30 cellular contexts compared by ENCODE assay signal in genomic region chr1:154911691-154912550, GRCh38. TPM values are rescaled to one million over a fixed set of nuclear protein-coding genes. Genes with fewer than 3 reads are reported as not detected.
DNase-seq lines count a peak whose midpoint lies in the region; ATAC-seq, FAIRE-seq and TF ChIP-seq lines count a peak whose summit lies in the region.
"Had no signal": no experiment of that assay in that cellular context is flagged by ENCODE, and none has a peak within 500 bp of the region (broad histone marks: within the 10 kb centered on the region; RNA-seq: fewer than 3 reads in every experiment).

No MANE protein-coding gene starts in this region.

- BruUV-seq in MCF 10A (replicated peaks; lab: Mats Ljungman, UMichigan), result no TSS peak

- TF ChIP-seq POLR2A in breast epithelium (IDR thresholded peaks at IDR 0.05), result no peak

- peaks cover 0 to 4% of the 10 kb centered on the region in 2 donors for H3K4me1 ChIP-seq in breast epithelium
- H3K4me1 ChIP-seq in SJCRH30, result no peaks in the 10 kb centered on the region
- H3K4me1 ChIP-seq: Peyer's patch had no signal

- peak in 1 of 2 donors; percentile 75 for DNase-seq in breast epithelium (ENCODE audit: low spot score in 2 of 2)
- no peak for DNase-seq in MCF 10A (ENCODE audit: unreplicated experiment)
- peak; percentile 58 for DNase-seq in Right ventricle myocardium superior
- no peak for DNase-seq in neural crest cell (ENCODE audit: low read depth, low spot score)
- DNase-seq in urothelium cell line (ENCODE audit: low spot score), result no peak
- DNase-seq in NCI-H1417 (lab: John Stamatoyannopoulos, UW), result no peak
- no peak for DNase-seq in SJCRH30
- DNase-seq: activated CD4-positive, alpha-beta memory T cell treated with anti-CD3 and anti-CD28 coated beads, Interleukin-2, amount 10 ng/mL, durations not matched to agents 7 days and 5 days; activated CD4-positive, CD25-positive, alpha-beta regulatory T cell treated with anti-CD3 and anti-CD28 coated beads, Interleukin-2, amount 50 U/mL, for 72 hours; activated CD8-positive, alpha-beta memory T cell treated with anti-CD3 and anti-CD28 coated beads, Interleukin-2, amount 50 U/mL, for 48 hours; cortex of kidney; DMS79; effector memory CD8-positive, alpha-beta T cell; foreskin melanocyte; GF-D8; mammary epithelial cell; NCI-H187; NCI-H69; small intestine; trophoblast cell had no signal

- ATAC-seq in Right ventricle myocardium superior (ENCODE audit: poor library complexity) (peak; percentile 87), GM21529 (IDR thresholded peaks at IDR 0.05; ENCODE audit: unreplicated experiment) (no peak)
- ATAC-seq: activated naive CD4-positive, alpha-beta T cell treated with anti-CD3 and anti-CD28 coated beads, Interleukin-2, amount 50 U/mL, for 72 hours; activated T-helper 17 cell treated with anti-CD3 and anti-CD28 coated beads, Interleukin-2, amount 50 U/mL, for 72 hours; effector memory CD8-positive, alpha-beta T cell; HCT116 had no signal

- H3K4me1 Mint-ChIP-seq in MCF 10A (ENCODE audit: insufficient read depth, unreplicated experiment) (no peaks in the 10 kb centered on the region), neural crest cell (no peaks in the 10 kb centered on the region)
- H3K4me1 Mint-ChIP-seq: activated CD4-positive, alpha-beta memory T cell treated with anti-CD3 and anti-CD28 coated beads, Interleukin-2, amount 10 ng/mL, durations not matched to agents 7 days and 5 days; activated T-helper 17 cell treated with anti-CD3 and anti-CD28 coated beads, Interleukin-2, amount 50 U/mL, for 72 hours; B cell had no signal

- FAIRE-seq in urothelium cell line (lab: Jason Lieb, UNC), result peak; percentile 27
- FAIRE-seq: GM19239, small intestine had no signal

- H3K9me3 ChIP-seq in breast epithelium, result no peaks in the 10 kb centered on the region
- no peaks in the 10 kb centered on the region for H3K9me3 ChIP-seq in SJCRH30 (replicated peaks)
- H3K9me3 ChIP-seq: Peyer's patch had no signal

- CTCF ChIA-PET in MCF 10A (lab: Yijun Ruan, JAX), result interaction anchor here (0.6 to 1.0 kb wide), 4 partner anchors 8 to 174 kb away, joined by 3 to 4 read pairs (median 3); no protein-coding TSS in a partner anchor

- H3K36me3 Mint-ChIP-seq in MCF 10A (ENCODE audit: insufficient read depth, unreplicated experiment) (peaks cover 5% of the 10 kb centered on the region), neural crest cell (ENCODE audit: low read depth) (peaks cover 24% of the 10 kb centered on the region)

- POLR2A ChIA-PET in MCF 10A (lab: Yijun Ruan, JAX), result interaction anchor here (1.0 to 1.7 kb wide), 2 partner anchors 25 to 27 kb away, joined by 3 to 5 read pairs; partner anchors contain the start of gene PMVK

- H3K27ac Mint-ChIP-seq in MCF 10A (ENCODE audit: low read depth, unreplicated experiment) (no peak overlapping the region), neural crest cell (ENCODE audit: unreplicated experiment) (peak overlapping the region; percentile 32)
- H3K27ac Mint-ChIP-seq: activated CD4-positive, alpha-beta memory T cell treated with anti-CD3 and anti-CD28 coated beads, Interleukin-2, amount 10 ng/mL, durations not matched to agents 7 days and 5 days; activated T-helper 17 cell treated with anti-CD3 and anti-CD28 coated beads, Interleukin-2, amount 50 U/mL, for 72 hours; B cell; effector memory CD8-positive, alpha-beta T cell; T-helper 1 cell treated with Interleukin-12 subunit alpha and Interleukin-12 subunit beta and Interleukin-4 antibody, amounts not matched to agents 30 μg/mL and 1 μg/mL, for 36 hours had no signal

- H3K36me3 ChIP-seq in breast epithelium (no peaks in the 10 kb centered on the region), SJCRH30 (no peaks in the 10 kb centered on the region)
- H3K36me3 ChIP-seq: Peyer's patch had no signal

- H3K27ac ChIP-seq in breast epithelium (peak overlapping the region; percentile 73 to 87), SJCRH30 (no peak overlapping the region)
- H3K27ac ChIP-seq: HL-60, Peyer's patch had no signal

- H3K4me3 Mint-ChIP-seq in MCF 10A (ENCODE audit: unreplicated experiment) (no peak overlapping the region), neural crest cell (no peak overlapping the region)
- H3K4me3 Mint-ChIP-seq: activated CD4-positive, alpha-beta memory T cell treated with anti-CD3 and anti-CD28 coated beads, Interleukin-2, amount 10 ng/mL, durations not matched to agents 7 days and 5 days; activated T-helper 17 cell treated with anti-CD3 and anti-CD28 coated beads, Interleukin-2, amount 50 U/mL, for 72 hours; B cell; effector memory CD8-positive, alpha-beta T cell; T-helper 1 cell treated with Interleukin-12 subunit alpha and Interleukin-12 subunit beta and Interleukin-4 antibody, amounts not matched to agents 30 μg/mL and 1 μg/mL, for 36 hours had no signal

- H3K4me3 ChIP-seq in breast epithelium (no peak overlapping the region), SJCRH30 (no peak overlapping the region)
- H3K4me3 ChIP-seq: Peyer's patch had no signal

- intact Hi-C loops in breast epithelium (cut with DNase I; ENCODE audit: low total_unique reads), result no loop called here
- intact Hi-C loops in MCF 10A (cut with micrococcal nuclease), result no loop called here
- intact Hi-C loops in Right ventricle myocardium superior (cut with DNase I), result no loop called here

- TF ChIP-seq CTCF in breast epithelium (IDR thresholded peaks at IDR 0.05) (no peak), MCF 10A (IDR thresholded peaks at IDR 0.05; ENCODE audit: unreplicated experiment) (no peak), neural crest cell (conservative IDR thresholded peaks at IDR 0.05) (no peak)

- H3K27me3 ChIP-seq in breast epithelium (no peaks in the 10 kb centered on the region), SJCRH30 (no peaks in the 10 kb centered on the region)
- H3K27me3 ChIP-seq: Peyer's patch had no signal

- H3K27me3 Mint-ChIP-seq in MCF 10A (ENCODE audit: insufficient read depth, unreplicated experiment) (no peaks in the 10 kb centered on the region), neural crest cell (ENCODE audit: low read depth) (no peaks in the 10 kb centered on the region)
- H3K27me3 Mint-ChIP-seq: activated CD4-positive, alpha-beta memory T cell treated with anti-CD3 and anti-CD28 coated beads, Interleukin-2, amount 10 ng/mL, durations not matched to agents 7 days and 5 days; activated T-helper 17 cell treated with anti-CD3 and anti-CD28 coated beads, Interleukin-2, amount 50 U/mL, for 72 hours; B cell; effector memory CD8-positive, alpha-beta T cell; progenitor cell of endocrine pancreas had no signal

- H3K9me3 Mint-ChIP-seq in MCF 10A (ENCODE audit: unreplicated experiment) (peaks cover 20% of the 10 kb centered on the region), neural crest cell (peaks cover 20% of the 10 kb centered on the region)
- H3K9me3 Mint-ChIP-seq: activated T-helper 17 cell treated with anti-CD3 and anti-CD28 coated beads, Interleukin-2, amount 50 U/mL, for 72 hours; effector memory CD8-positive, alpha-beta T cell had no signal

RNA-seq across cellular contexts. Expression of gene PMVK, which starts 24.6 kb away (rescaled TPM):
- 10 to 100 TPM; 15.0 to 16.7 (median 16.4) TPM for total RNA-seq in breast epithelium
- total RNA-seq in MCF 10A (2022), result 57.7 and 68.9 TPM in 2 replicates
- 65.7 TPM for total RNA-seq in Right ventricle myocardium superior
- 33.8 and 37.0 TPM in 2 replicates for total RNA-seq in neural crest cell
- total RNA-seq in SJCRH30 (2014; rRNA removed; shearing (Covaris generic)), result 4.6 and 4.9 TPM in 2 replicates

RNA-seq across cellular contexts. Expression of gene KCNN3, which starts 41.8 kb away (rescaled TPM):
- 1 to 10 TPM in 2 of 3 donors, under 1 TPM in 1; 0.96 to 1.6 (median 1.0) TPM for total RNA-seq in breast epithelium
- total RNA-seq in MCF 10A (2022), result 0.07 TPM in 1 of 2 replicates, not detected in the other
- total RNA-seq in Right ventricle myocardium superior, result 3.4 TPM
- total RNA-seq in neural crest cell, result 0.84 and 1.1 TPM in 2 replicates
- total RNA-seq in SJCRH30 (2014; rRNA removed; shearing (Covaris generic)), result 27.7 and 29.3 TPM in 2 replicates
- total RNA-seq: mammary epithelial cell had no signal

RNA-seq across cellular contexts. Expression of gene PBXIP1, which starts 44.0 kb away (rescaled TPM):
- total RNA-seq in breast epithelium, result 100 to 1,000 TPM in 2 of 3 donors, 10 to 100 TPM in 1; 79.3 to 156 (median 105) TPM
- 11.3 TPM in 2 replicates for total RNA-seq in MCF 10A (2022)
- total RNA-seq in Right ventricle myocardium superior, result 49.2 TPM
- 17.1 and 18.5 TPM in 2 replicates for total RNA-seq in neural crest cell
- total RNA-seq in SJCRH30 (2014; rRNA removed; shearing (Covaris generic)), result 40.2 TPM in 2 replicates

RNA-seq across cellular contexts. Expression of gene PYGO2, which starts 49.7 kb away (rescaled TPM):
- total RNA-seq in breast epithelium, result 10 to 100 TPM; 14.6 to 26.2 (median 20.3) TPM
- 32.1 and 35.9 TPM in 2 replicates for total RNA-seq in MCF 10A (2022)
- total RNA-seq in Right ventricle myocardium superior, result 13.2 TPM
- 63.3 and 65.1 TPM in 2 replicates for total RNA-seq in neural crest cell
- total RNA-seq in SJCRH30 (2014; rRNA removed; shearing (Covaris generic)), result 29.4 and 29.8 TPM in 2 replicates

RNA-seq across cellular contexts. Expression of gene SHC1, which starts 58.6 kb away (rescaled TPM):
- total RNA-seq in breast epithelium (100 to 1,000 TPM in 2 of 3 donors, 10 to 100 TPM in 1; 94.4 to 177 (median 134) TPM), MCF 10A (2022) (667 and 885 TPM in 2 replicates), Right ventricle myocardium superior (52.7 TPM), neural crest cell (90.3 and 92.9 TPM in 2 replicates)
- total RNA-seq in SJCRH30 (2014; rRNA removed; shearing (Covaris generic)), result 102 and 110 TPM in 2 replicates
